In genomic region chr20:51404297-51405060, GRCh38 we compare ENCODE assay signal across 1 cellular context.
TF ChIP-seq lines count a peak whose summit lies in the region.

No MANE protein-coding gene starts in this region.

TF ChIP-seq in GM12878, 131 proteins besides CTCF, POLR2A, EP300 and RAD21 (continued from another document and continues in another):
- TF ChIP-seq SKIL (IDR thresholded peaks at IDR 0.05; ENCODE audit: low read depth, poor library complexity, severe bottlenecking) (peak; percentile 58), RFX5 (IDR thresholded peaks at IDR 0.05; ENCODE audit: low read depth, low read length) (no peak), NKRF (conservative IDR thresholded peaks at IDR 0.05) (no peak), BCLAF1 (IDR thresholded peaks at IDR 0.05) (no peak), ZNF687 (IDR thresholded peaks at IDR 0.05) (peak; percentile 97), NBN (IDR thresholded peaks at IDR 0.05) (0 out of 2 replicates have a peak, but pooled peaks have one; percentile 15), ZZZ3 (IDR thresholded peaks at IDR 0.05; ENCODE audit: control insufficient read depth, insufficient read length, low read depth) (no peak), PRDM15 (CRISPR knock-in tag; IDR thresholded peaks at IDR 0.05) (no peak), TAF1 (IDR thresholded peaks at IDR 0.05; ENCODE audit: borderline replicate concordance, low read depth, low read length) (0 out of 2 replicates have a peak, but pooled peaks have one; percentile 28), ZBTB11 (CRISPR knock-in tag; IDR thresholded peaks at IDR 0.05) (no peak), RAD51 (IDR thresholded peaks at IDR 0.05) (no peak), ETV6 (conservative IDR thresholded peaks at IDR 0.05 in 1 of 2, IDR thresholded peaks at IDR 0.05 in 1 of 2; ENCODE audit: borderline replicate concordance in 1 of 2, low read depth in 1 of 2) (peak in 1 of 2 experiments; percentile 50; a peak in 1 of 4 replicates), ATF2 (IDR thresholded peaks at IDR 0.05; ENCODE audit: low read length) (no peak), ZNF217 (IDR thresholded peaks at IDR 0.05) (peak; percentile 90), SIX5 (IDR thresholded peaks at IDR 0.05; ENCODE audit: low read depth, low read length, severe bottlenecking) (no peak), E2F4 (IDR thresholded peaks at IDR 0.05; ENCODE audit: low read depth, low read length) (no peak), JUNB (IDR thresholded peaks at IDR 0.05) (peak; percentile 45; the same call in 1 of the 2 replicates), KDM1A (IDR thresholded peaks at IDR 0.05; ENCODE audit: borderline replicate concordance) (no peak; the same call in 1 of the 2 replicates), WRNIP1 (IDR thresholded peaks at IDR 0.05; ENCODE audit: borderline replicate concordance, low read depth, low read length) (no peak), NFYA (IDR thresholded peaks at IDR 0.05; ENCODE audit: borderline replicate concordance, low read depth, low read length) (no peak), CREM (IDR thresholded peaks at IDR 0.05; ENCODE audit: low read depth) (peak; percentile 62; the same call in 1 of the 2 replicates), SRF (IDR thresholded peaks at IDR 0.05; ENCODE audit: low read depth in 2 of 2, low read length in 2 of 2) (no peak), BHLHE40 (IDR thresholded peaks at IDR 0.05; ENCODE audit: borderline replicate concordance in 1 of 2, low read depth in 2 of 2, low read length in 1 of 2) (peak; percentile 78 to 81; a peak in 3 of 4 replicates), BMI1 (IDR thresholded peaks at IDR 0.05; ENCODE audit: borderline replicate concordance) (no peak), PAX8 (IDR thresholded peaks at IDR 0.05) (no peak), PML (IDR thresholded peaks at IDR 0.05; ENCODE audit: low read length) (no peak), CHD2 (IDR thresholded peaks at IDR 0.05; ENCODE audit: borderline replicate concordance, low read depth, low read length) (no peak), FOXK2 (IDR thresholded peaks at IDR 0.05) (no peak), SUZ12 (IDR thresholded peaks at IDR 0.05; ENCODE audit: unreplicated experiment) (no peak), TBL1XR1 (IDR thresholded peaks at IDR 0.05; ENCODE audit: low read depth, low read length) (peak; percentile 63; the same call in 1 of the 2 replicates), ZNF207 (IDR thresholded peaks at IDR 0.05; ENCODE audit: borderline replicate concordance) (0 out of 2 replicates have a peak, but pooled peaks have one; percentile 52), FOXM1 (IDR thresholded peaks at IDR 0.05; ENCODE audit: low read depth, low read length) (no peak), IKZF1 (conservative IDR thresholded peaks at IDR 0.05) (peak; percentile 41), RELB (IDR thresholded peaks at IDR 0.05; ENCODE audit: low read depth) (peak; percentile 60)
